Comparison of ENCODE assay signal across 1 cellular context in genomic region chr2:102276549-102277201, GRCh38.
TF ChIP-seq lines count a peak whose summit lies in the region.

No MANE protein-coding gene starts in this region.

TF ChIP-seq in endothelial cell of umbilical vein, 7 proteins besides CTCF, POLR2A, EP300 and RAD21:
- TF ChIP-seq GATA2 (IDR thresholded peaks at IDR 0.05; ENCODE audit: insufficient read depth, insufficient read length, low read depth, low read length) (no peak), POLR2AphosphoS5 (IDR thresholded peaks at IDR 0.05; ENCODE audit: insufficient read depth, low read depth, low read length) (no peak), JUN (IDR thresholded peaks at IDR 0.05; ENCODE audit: borderline replicate concordance, insufficient read depth, insufficient read length, low read depth) (no peak), MYC (IDR thresholded peaks at IDR 0.05; ENCODE audit: low read depth, low read length) (no peak), FOS (IDR thresholded peaks at IDR 0.05; ENCODE audit: borderline replicate concordance, insufficient read depth, low read length) (no peak), EZH2 (IDR thresholded peaks at IDR 0.05; ENCODE audit: borderline replicate concordance, low read depth, low read length, severe bottlenecking) (no peak)
- TF ChIP-seq, protein P1, sequence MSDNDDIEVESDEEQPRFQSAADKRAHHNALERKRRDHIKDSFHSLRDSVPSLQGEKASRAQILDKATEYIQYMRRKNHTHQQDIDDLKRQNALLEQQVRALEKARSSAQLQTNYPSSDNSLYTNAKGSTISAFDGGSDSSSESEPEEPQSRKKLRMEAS (IDR thresholded peaks at IDR 0.05; ENCODE audit: insufficient read depth, insufficient read length): no peak
